8 cellular contexts compared by ENCODE assay signal in genomic region chr18:2970762-2971659, GRCh38. TPM values are rescaled to one million over a fixed set of nuclear protein-coding genes. Genes with fewer than 3 reads are reported as not detected.
A peak's percentile ranks its signal among the peaks of the same experiment; 100 is the strongest.
DNase-seq lines count a peak whose midpoint lies in the region; ATAC-seq and TF ChIP-seq lines count a peak whose summit lies in the region.

No MANE protein-coding gene starts in this region.

- WGBS in esophagus muscularis mucosa = 61% methylated on average over 11 of the region's 11 CpGs
- WGBS in spleen, 5 donors = 18 to 34% (median 29%) methylated on average over 11 of the region's 11 CpGs

- peak overlapping the region; percentile 90 for H3K27ac Mint-ChIP-seq in T-helper 1 cell treated with Interleukin-12 subunit alpha and Interleukin-12 subunit beta and Interleukin-4 antibody, amounts not matched to agents 30 μg/mL and 1 μg/mL, for 36 hours

- H3K4me1 ChIP-seq in esophagus muscularis mucosa (peaks cover 59 to 76% (median 66%) of the 10 kb centered on the region in 4 donors), spleen (peaks cover 39 to 99% (median 84%) of the 10 kb centered on the region in 6 donors), foreskin keratinocyte (no peaks in the 10 kb centered on the region)

- H3K4me3 Mint-ChIP-seq in T-helper 1 cell treated with Interleukin-12 subunit alpha and Interleukin-12 subunit beta and Interleukin-4 antibody, amounts not matched to agents 30 μg/mL and 1 μg/mL, for 36 hours = peak overlapping the region; percentile 84

- H3K36me3 ChIP-seq in esophagus muscularis mucosa = no peaks in the 10 kb centered on the region
- peaks cover 0 to 6% (median 0%) of the 10 kb centered on the region in 6 donors for H3K36me3 ChIP-seq in spleen

- no peaks in the 10 kb centered on the region for H3K27me3 ChIP-seq in esophagus muscularis mucosa
- H3K27me3 ChIP-seq in spleen (replicated peaks in 1 of 7) = no peaks in the 10 kb centered on the region
- H3K27me3 ChIP-seq in foreskin keratinocyte = no peaks in the 10 kb centered on the region

- H3K4me1 Mint-ChIP-seq in T-helper 1 cell treated with Interleukin-12 subunit alpha and Interleukin-12 subunit beta and Interleukin-4 antibody, amounts not matched to agents 30 μg/mL and 1 μg/mL, for 36 hours (ENCODE audit: low read depth) = peaks cover 70% of the 10 kb centered on the region

- H3K9me3 Mint-ChIP-seq in T-helper 1 cell treated with Interleukin-12 subunit alpha and Interleukin-12 subunit beta and Interleukin-4 antibody, amounts not matched to agents 30 μg/mL and 1 μg/mL, for 36 hours = no peaks in the 10 kb centered on the region

- no peak for DNase-seq in esophagus muscularis mucosa (ENCODE audit: extremely low spot score)
- peak; percentile 88 for DNase-seq in spleen
- DNase-seq in HuH-7.5 (ENCODE audit: low spot score) = no peak
- no peak for DNase-seq in foreskin keratinocyte
- DNase-seq in ecto neural progenitor cell (ENCODE audit: low spot score) = no peak

- peaks cover 14% of the 10 kb centered on the region for H3K36me3 Mint-ChIP-seq in T-helper 1 cell treated with Interleukin-12 subunit alpha and Interleukin-12 subunit beta and Interleukin-4 antibody, amounts not matched to agents 30 μg/mL and 1 μg/mL, for 36 hours (ENCODE audit: low read depth)

- no peaks in the 10 kb centered on the region for H3K9me3 ChIP-seq in esophagus muscularis mucosa
- H3K9me3 ChIP-seq in spleen = no peaks in the 10 kb centered on the region

- ATAC-seq in foreskin keratinocyte (no peak), HG02571 (IDR thresholded peaks at IDR 0.05; ENCODE audit: unreplicated experiment) (no peak)

- TF ChIP-seq EP300 in esophagus muscularis mucosa (IDR thresholded peaks at IDR 0.05) = no peak

- peak overlapping the region; percentile 56 to 70 (median 62) for H3K27ac ChIP-seq in esophagus muscularis mucosa (replicated peaks in 1 of 4)
- H3K27ac ChIP-seq in spleen = peak overlapping the region; percentile 43 to 92 (median 89)
- H3K27ac ChIP-seq in foreskin keratinocyte = no peak overlapping the region

- H3K27me3 Mint-ChIP-seq in T-helper 1 cell treated with Interleukin-12 subunit alpha and Interleukin-12 subunit beta and Interleukin-4 antibody, amounts not matched to agents 30 μg/mL and 1 μg/mL, for 36 hours (ENCODE audit: low read depth) = no peaks in the 10 kb centered on the region

- peak in 1 of 3 experiments; percentile 21 for TF ChIP-seq CTCF in esophagus muscularis mucosa (IDR thresholded peaks at IDR 0.05)
- TF ChIP-seq CTCF in spleen (IDR thresholded peaks at IDR 0.05 in 8 of 11, conservative IDR thresholded peaks at IDR 0.05 in 3 of 11) = peak in 4 of 11 experiments; percentile 4 to 44 (median 20)
- TF ChIP-seq CTCF in foreskin keratinocyte (conservative IDR thresholded peaks at IDR 0.05) = no peak

- peak; percentile 0 for TF ChIP-seq POLR2A in GM19193 (IDR thresholded peaks at IDR 0.05; ENCODE audit: extremely low read depth, insufficient read depth, insufficient read length)
- TF ChIP-seq POLR2A in esophagus muscularis mucosa (IDR thresholded peaks at IDR 0.05; ENCODE audit: low read depth) = no peak
- TF ChIP-seq POLR2A in spleen (IDR thresholded peaks at IDR 0.05) = peak in 2 of 3 donors; percentile 29 to 60

- intact Hi-C loops in esophagus muscularis mucosa (cut with DNase I) = no loop called here
- intact Hi-C loops in spleen (cut with DNase I; ENCODE audit: low total_unique reads) = no loop called here

- H3K4me3 ChIP-seq in esophagus muscularis mucosa (no peak overlapping the region), spleen (peak overlapping the region in 3 of 8 donors; percentile 4 to 52 (median 4))

RNA-seq across cellular contexts. Expression of gene LPIN2, which starts 41.9 kb away (rescaled TPM):
- total RNA-seq in esophagus muscularis mucosa (10 to 100 TPM; 15.4 to 26.9 (median 24.8) TPM), spleen (10 to 100 TPM; 44.8 to 79.7 (median 61.5) TPM), foreskin keratinocyte (6.6 and 7.3 TPM in 2 replicates)
- polyA plus RNA-seq in spleen (1 to 10 TPM; 4.0 to 9.6 (median 5.8) TPM), foreskin keratinocyte (1.5 and 1.6 TPM in 2 replicates)
